16 cellular contexts compared by ENCODE assay signal in genomic region chr4:156799121-156799589, GRCh38.
DNase-seq lines count a peak whose midpoint lies in the region; ATAC-seq lines count a peak whose summit lies in the region.
"Had no signal": no experiment of that assay in that cellular context is flagged by ENCODE, and none has a peak within 500 bp of the region (broad histone marks: within the 10 kb centered on the region; RNA-seq: fewer than 3 reads in every experiment).

No MANE protein-coding gene starts in this region.

- H3K36me3 ChIP-seq in mesenchymal stem cell (ENCODE audit: control insufficient read depth in 1 of 2, insufficient read depth in 2 of 2, low read depth in 1 of 2, low read length in 2 of 2) = peaks cover 0 to 4% of the 10 kb centered on the region in 2 experiments
- H3K36me3 ChIP-seq: SJCRH30 had no signal

- WGBS in mesenchymal stem cell = no CpG with 5 or more reads among the region's 1 CpG

- no peak for ATAC-seq in HG02678 (IDR thresholded peaks at IDR 0.05; ENCODE audit: unreplicated experiment)
- ATAC-seq: activated T-cell treated with anti-CD3 and anti-CD28 coated beads, Interleukin-2, amount 50 U/mL, for 4 hours; naive thymus-derived CD8-positive, alpha-beta T cell; psoas muscle had no signal

- H3K27me3 ChIP-seq in mesenchymal stem cell (ENCODE audit: control insufficient read depth in 1 of 2, insufficient read depth in 1 of 2, low read length in 2 of 2) = no peaks in the 10 kb centered on the region
- H3K27me3 ChIP-seq: SJCRH30 had no signal

- no peak overlapping the region for H3K4ac ChIP-seq in mesenchymal stem cell (ENCODE audit: low read depth in 1 of 2, low read length in 2 of 2)

- no peak overlapping the region for H3K18ac ChIP-seq in mesenchymal stem cell (ENCODE audit: low read depth in 1 of 2, low read length in 2 of 2)

- no peak overlapping the region for H2BK120ac ChIP-seq in mesenchymal stem cell (ENCODE audit: low read depth, low read length)

- DNase-seq in AG20443 (ENCODE audit: low spot score) (peak; percentile 47), LHCN-M2 (ENCODE audit: low read depth) (peak; percentile 55), caudate nucleus (lab: John Stamatoyannopoulos, UW) (peak in 14 of 61 donors; percentile 2 to 30 (median 18)), mesenchymal stem cell (peak; percentile 40), foreskin melanocyte (no peak), NCI-H2029 (lab: John Stamatoyannopoulos, UW) (no peak)
- DNase-seq in activated CD4-positive, CD25-positive, alpha-beta regulatory T cell treated with anti-CD3 and anti-CD28 coated beads, Interleukin-2, amount 50 U/mL, for 72 hours = no peak
- DNase-seq: ACHN; activated T-cell treated with anti-CD3 and anti-CD28 coated beads, Interleukin-2, amount 50 U/mL, for 4 hours; erythroblast; naive thymus-derived CD8-positive, alpha-beta T cell; NCI-H1092 treated with DMSO at 0.1 percent for 48 hours; psoas muscle; SJCRH30; T-helper 9 cell had no signal

- no peak overlapping the region for H3K23ac ChIP-seq in mesenchymal stem cell (ENCODE audit: low read length in 2 of 2)

- peak overlapping the region; percentile 25 for H3K9ac ChIP-seq in mesenchymal stem cell (ENCODE audit: low read length)

- no peaks in the 10 kb centered on the region for H3K4me1 ChIP-seq in mesenchymal stem cell (ENCODE audit: control insufficient read depth, insufficient read depth, low read depth, low read length)
- H3K4me1 ChIP-seq: SJCRH30 had no signal

- no peak overlapping the region for H4K8ac ChIP-seq in mesenchymal stem cell (ENCODE audit: low read length)

- no peak overlapping the region for H3K4me2 ChIP-seq in mesenchymal stem cell (ENCODE audit: low read length, poor library complexity, severe bottlenecking)

- no peak overlapping the region for H3K4me3 ChIP-seq in mesenchymal stem cell (ENCODE audit: insufficient read depth in 1 of 2, low read depth in 1 of 2, low read length in 2 of 2)
- H3K4me3 ChIP-seq: psoas muscle, SJCRH30 had no signal

- peak overlapping the region; percentile 39 for H3K27ac ChIP-seq in caudate nucleus (ENCODE audit: low read depth, low read length)
- peak overlapping the region; percentile 3 for H3K27ac ChIP-seq in mesenchymal stem cell (ENCODE audit: low read length, poor library complexity, severe bottlenecking)
- H3K27ac ChIP-seq: psoas muscle, SJCRH30 had no signal

- H2AFZ ChIP-seq in mesenchymal stem cell (ENCODE audit: low read depth, low read length) = no peak overlapping the region

- no peak overlapping the region for H2AK5ac ChIP-seq in mesenchymal stem cell (ENCODE audit: low read length, severe bottlenecking)

- no peak overlapping the region for H4K91ac ChIP-seq in mesenchymal stem cell (ENCODE audit: low read length)

- no peaks in the 10 kb centered on the region for H3K9me3 ChIP-seq in mesenchymal stem cell (ENCODE audit: control insufficient read depth, low read length)
- H3K9me3 ChIP-seq: psoas muscle, SJCRH30 had no signal

- H3K79me1 ChIP-seq in mesenchymal stem cell (replicated peaks; ENCODE audit: low read length, poor library complexity, severe bottlenecking) = peaks cover 9% of the 10 kb centered on the region

- no peak overlapping the region for H2BK15ac ChIP-seq in mesenchymal stem cell (ENCODE audit: low read depth, poor library complexity, severe bottlenecking)

- H2BK12ac ChIP-seq in mesenchymal stem cell (ENCODE audit: low read length in 2 of 2) = no peak overlapping the region

- H3K14ac ChIP-seq in mesenchymal stem cell (ENCODE audit: low read length in 2 of 2) = no peak overlapping the region

- H2BK5ac ChIP-seq in mesenchymal stem cell (ENCODE audit: low read depth, low read length, poor library complexity, severe bottlenecking) = no peak overlapping the region

Comparison
In these comparisons a context has a peak if more than half of its experiments do, and no peak if none do; other contexts are left out.
1. DNase-seq: peak in AG20443 (single experiment), LHCN-M2 (single experiment) and mesenchymal stem cell (single experiment); none in activated CD4-positive, CD25-positive, alpha-beta regulatory T cell treated with anti-CD3 and anti-CD28 coated beads, Interleukin-2, amount 50 U/mL, for 72 hours (single experiment), foreskin melanocyte (single experiment) and NCI-H2029 (single experiment).